13 cellular contexts compared by ENCODE assay signal in the genomic region with DNA sequence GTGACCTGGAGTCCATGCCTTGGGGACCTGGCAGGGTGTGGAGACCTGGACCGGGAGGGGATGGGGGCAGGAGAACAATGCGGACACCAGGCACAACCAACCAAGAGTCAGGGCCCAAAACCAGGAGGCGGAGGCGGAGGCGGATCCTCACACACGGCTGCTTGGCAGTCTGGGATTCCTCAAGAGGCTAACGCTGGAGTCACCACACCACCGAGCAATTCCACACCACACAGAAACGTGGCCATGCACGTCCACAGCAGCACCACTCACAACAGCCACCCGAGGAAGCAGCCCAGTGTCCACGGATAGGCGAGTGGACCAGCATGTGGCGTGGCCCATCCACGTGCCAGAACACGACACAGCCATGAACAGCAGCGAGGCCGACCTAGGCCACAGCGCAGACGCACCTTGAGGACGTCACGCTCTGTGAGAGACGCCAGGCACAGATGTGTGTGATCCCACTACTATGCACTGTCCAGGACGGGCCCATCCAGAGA. TPM values are rescaled to one million over a fixed set of nuclear protein-coding genes. Genes with fewer than 3 reads are reported as not detected.
DNase-seq lines count a peak whose midpoint lies in the region; ATAC-seq, FAIRE-seq and TF ChIP-seq lines count a peak whose summit lies in the region.
"Had no signal": no experiment of that assay in that cellular context is flagged by ENCODE, and none has a peak within 500 bp of the region (broad histone marks: within the 10 kb centered on the region; RNA-seq: fewer than 3 reads in every experiment).

No MANE protein-coding gene starts in this region.

- no peak overlapping the region for H3K56ac ChIP-seq in H1 (replicated peaks; ENCODE audit: insufficient read length, low read depth, low read length)

- FAIRE-seq in H1 (lab: Jason Lieb, UNC), result no peak

- H2AFZ ChIP-seq in H1 (ENCODE audit: low read length), result no peak overlapping the region

- no peak overlapping the region; the same call in 1 of the 2 replicates for H2BK5ac ChIP-seq in H1 (ENCODE audit: low read depth, low read length)

- 92% methylated on average over 24 of the region's 24 CpGs for WGBS in heart right ventricle, 2 donors
- 94% methylated on average over 23 of the region's 24 CpGs; no CpG with 5 or more reads in 1 of the 2 experiments for WGBS in H1 (ENCODE audit: extremely low coverage in 1 of 2, insufficient coverage in 1 of 2, insufficient read length in 1 of 2, insufficient replicate concordance in 2 of 2, low coverage in 1 of 2, low lambda C conversion rate in 2 of 2, missing lambda C conversion rate in 1 of 2), 2 experiments

- TF ChIP-seq POLR2A in H1 (IDR thresholded peaks at IDR 0.05; ENCODE audit: control extremely low read depth in 1 of 2, low read depth in 2 of 2, low read length in 2 of 2), result no peak
- no peak for TF ChIP-seq POLR2A in uterus (IDR thresholded peaks at IDR 0.05)

- H2BK120ac ChIP-seq in H1 (replicated peaks; ENCODE audit: low read depth, low read length), result no peak overlapping the region

- H3K4me1 ChIP-seq in heart right ventricle (peaks cover 29 to 54% (median 46%) of the 10 kb centered on the region in 9 donors), H1 (replicated peaks in 1 of 4; ENCODE audit: control insufficient read depth in 3 of 4, insufficient read depth in 4 of 4, low read length in 3 of 4) (peaks cover 0 to 4% (median 0%) of the 10 kb centered on the region in 4 experiments; a peak in 2 of 7 replicates), neutrophil (ENCODE audit: control insufficient read depth in 1 of 2, insufficient read depth in 1 of 2, low read depth in 1 of 2, low read length in 1 of 2) (peaks cover 38 to 46% of the 10 kb centered on the region in 2 experiments), uterus (peaks cover 0 to 28% of the 10 kb centered on the region in 2 donors)

- TF ChIP-seq CTCF in heart right ventricle (IDR thresholded peaks at IDR 0.05) (no peak), H1 (IDR thresholded peaks at IDR 0.05; ENCODE audit: control extremely low read depth in 1 of 3, insufficient read depth in 1 of 3, low read depth in 1 of 3, low read length in 3 of 3) (no peak), neutrophil (IDR thresholded peaks at IDR 0.05) (no peak), uterus (IDR thresholded peaks at IDR 0.05) (no peak)

- intact Hi-C loops in heart right ventricle (cut with DNase I), result no loop called here
- intact Hi-C loops in cardiac septum (cut with DNase I), result no loop called here
- intact Hi-C loops in uterus (cut with DNase I; ENCODE audit: low total_unique reads), result no loop called here

- no peaks in the 10 kb centered on the region for H3K9me3 ChIP-seq in heart right ventricle
- no peaks in the 10 kb centered on the region for H3K9me3 ChIP-seq in H1 (ENCODE audit: insufficient read depth in 2 of 2, low read depth in 1 of 2, low read length in 1 of 2)
- no peaks in the 10 kb centered on the region for H3K9me3 ChIP-seq in neutrophil
- H3K9me3 ChIP-seq in uterus, result no peaks in the 10 kb centered on the region
- H3K9me3 ChIP-seq: testis had no signal

- H2BK20ac ChIP-seq in H1 (ENCODE audit: low read length), result no peak overlapping the region

- CTCF ChIA-PET in H1 (lab: Charles Lee; ENCODE audit: partially characterized antibody), result interaction anchor here (0.6 to 3.1 kb wide), 7 partner anchors 10 to 68 kb away, joined by 3 to 9 read pairs (median 6); no protein-coding TSS in a partner anchor

- DNase-seq in heart right ventricle, result no peak
- no peak for DNase-seq in cardiac septum (ENCODE audit: low spot score)
- DNase-seq in H1 (ENCODE audit: low read depth in 1 of 2, low spot score in 2 of 2), result no peak
- DNase-seq in uterus, result peak; percentile 44 to 51
- no peak for DNase-seq in NCI-H2196 (lab: John Stamatoyannopoulos, UW; ENCODE audit: unreplicated experiment)
- DNase-seq in mesenteric fat pad (ENCODE audit: low spot score), result no peak
- DNase-seq: activated CD8-positive, alpha-beta T cell treated with anti-CD3 and anti-CD28 coated beads for 36 hours; KG1; NCI-H526; RPMI8226; testis had no signal

- H4K20me1 ChIP-seq in H1 (replicated peaks in 1 of 2; ENCODE audit: control insufficient read depth in 1 of 2, insufficient read depth in 2 of 2, low read length in 2 of 2), result peaks cover 0 to 15% of the 10 kb centered on the region in 2 experiments

- H3K18ac ChIP-seq in H1 (ENCODE audit: extremely low read depth, low read length), result no peak overlapping the region

- no peaks in the 10 kb centered on the region for H3K27me3 ChIP-seq in heart right ventricle
- no peaks in the 10 kb centered on the region for H3K27me3 ChIP-seq in H1 (replicated peaks in 1 of 4; ENCODE audit: control insufficient read depth in 3 of 4, extremely low read depth in 1 of 4, insufficient read depth in 3 of 4, low read length in 3 of 4)
- H3K27me3 ChIP-seq in neutrophil, result no peaks in the 10 kb centered on the region
- H3K27me3 ChIP-seq in uterus, result no peaks in the 10 kb centered on the region
- H3K27me3 ChIP-seq: testis had no signal

- no peak overlapping the region for H3K14ac ChIP-seq in H1 (ENCODE audit: insufficient read length)

- H3K36me3 ChIP-seq in heart right ventricle (peaks cover 0 to 40% (median 0%) of the 10 kb centered on the region in 9 donors), H1 (ENCODE audit: control insufficient read depth in 2 of 4, insufficient read depth in 4 of 4, low read length in 3 of 4) (peaks cover 0 to 12% (median 0%) of the 10 kb centered on the region in 4 experiments; a peak in 1 of 8 replicates), neutrophil (peaks cover 42% of the 10 kb centered on the region), uterus (no peaks in the 10 kb centered on the region)

- no peak overlapping the region for H3K23ac ChIP-seq in H1 (ENCODE audit: insufficient read length)

- peaks cover 0 to 6% of the 10 kb centered on the region in 2 experiments; a peak in 1 of 4 replicates for H3K79me2 ChIP-seq in H1 (ENCODE audit: control insufficient read depth in 1 of 2, insufficient read depth in 2 of 2, low read length in 2 of 2)

- no peak for TF ChIP-seq EP300 in H1 (IDR thresholded peaks at IDR 0.05; ENCODE audit: borderline replicate concordance in 1 of 2, low read depth in 2 of 2, low read length in 2 of 2)

- H2AK5ac ChIP-seq in H1 (ENCODE audit: low read depth, low read length), result no peak overlapping the region

- H2BK12ac ChIP-seq in H1 (ENCODE audit: low read depth, low read length), result no peak overlapping the region

- H3K23me2 ChIP-seq in H1 (ENCODE audit: low read depth, low read length), result no peaks in the 10 kb centered on the region

- H4K8ac ChIP-seq in H1 (ENCODE audit: extremely low read depth, insufficient read depth, low read length), result no peak overlapping the region

- H3K4me3 ChIP-seq in heart right ventricle, result no peak overlapping the region
- H3K4me3 ChIP-seq in H1 (ENCODE audit: extremely low read depth in 1 of 4, insufficient read depth in 2 of 4, low read depth in 3 of 4, low read length in 4 of 4), result no peak overlapping the region
- peak overlapping the region; percentile 80 to 96 for H3K4me3 ChIP-seq in neutrophil (ENCODE audit: low read depth in 1 of 2, low read length in 1 of 2)
- no peak overlapping the region for H3K4me3 ChIP-seq in uterus
- H3K4me3 ChIP-seq: testis had no signal

- POLR2A ChIA-PET in H1 (lab: Charles Lee; ENCODE audit: partially characterized antibody), result interaction anchor here (1.0 to 1.8 kb wide), 4 partner anchors 13 to 160 kb away, joined by 3 to 6 read pairs (median 3); no protein-coding TSS in a partner anchor

- no peak overlapping the region for H3K4me2 ChIP-seq in H1 (ENCODE audit: insufficient read depth in 1 of 2, low read depth in 2 of 2, low read length in 2 of 2)

- H3K9ac ChIP-seq in H1 (replicated peaks in 1 of 4; ENCODE audit: extremely low read depth in 1 of 4, low read depth in 3 of 4, low read length in 3 of 4), result peak overlapping the region in 1 of 4 experiments; percentile 20; a peak in 1 of 7 replicates

- peak overlapping the region; percentile 74 for H4K91ac ChIP-seq in H1 (replicated peaks; ENCODE audit: insufficient read length, low read length)

- no peak for TF ChIP-seq RAD21 in H1 (IDR thresholded peaks at IDR 0.05 in 1 of 2, conservative IDR thresholded peaks at IDR 0.05 in 1 of 2; ENCODE audit: low read depth in 2 of 2, low read length in 2 of 2)

- no peak overlapping the region for H3K4ac ChIP-seq in H1 (replicated peaks; ENCODE audit: insufficient read length, low read depth, low read length)

- no peak for ATAC-seq in heart right ventricle
- no peak for ATAC-seq in HG03108 (IDR thresholded peaks at IDR 0.05; ENCODE audit: unreplicated experiment)
- ATAC-seq: activated CD8-positive, alpha-beta T cell treated with anti-CD3 and anti-CD28 coated beads for 36 hours had no signal

- H3K27ac ChIP-seq in heart right ventricle (peak overlapping the region in 6 of 10 donors; percentile 68 to 93 (median 83)), H1 (ENCODE audit: low read depth, low read length) (0 out of 2 replicates have a peak overlapping the region, but pooled peaks have one; percentile 19), neutrophil (peak overlapping the region; percentile 94), uterus (peak overlapping the region in 1 of 2 donors; percentile 83)

- H3K79me1 ChIP-seq in H1 (ENCODE audit: low read depth, low read length), result peaks cover 7% of the 10 kb centered on the region

- 0 out of 2 replicates have a peak overlapping the region, but pooled peaks have one; percentile 5 for H2BK15ac ChIP-seq in H1 (ENCODE audit: low read length)

- no peak overlapping the region for H4K5ac ChIP-seq in H1 (ENCODE audit: insufficient read length, low read depth, low read length)

RNA-seq across cellular contexts. Expression of a gene that starts 17.7 kb away (rescaled TPM):
- 10 to 100 TPM; 12.6 to 61.3 (median 16.1) TPM for total RNA-seq in heart right ventricle
- 10 to 100 TPM; 12.6 to 18.7 TPM for polyA plus RNA-seq in heart right ventricle
- 37.3 TPM for total RNA-seq in cardiac septum
- total RNA-seq in H1 (2021; fragmentation: NEBNext Ultra II Directional; extraction: Animal tissue kit (Norgen Biotek cat#: 25700)), result 31.4 and 37.4 TPM in 2 replicates
- polyA plus RNA-seq in H1 (2011; rRNA removed), result 12.2 and 21.3 TPM in 2 replicates
- polyA plus RNA-seq in H1 (2011; cell fraction: cytosol; rRNA removed), result 12.8 TPM
- polyA plus RNA-seq in H1 (2011; cell fraction: nucleus; rRNA removed), result 67.3 TPM
- polyA plus RNA-seq in H1 (2012, experiment 1 of 2), result 21.4 to 33.6 TPM (median 24.5 TPM) in 4 replicates
- 13.6 TPM for polyA plus RNA-seq in H1 (2012, experiment 2 of 2)
- polyA plus RNA-seq in H1 (2013, experiment 1 of 2), result 16.0 TPM
- polyA plus RNA-seq in H1 (2013, experiment 2 of 2), result 14.4 TPM
- polyA minus RNA-seq in H1 (2011; rRNA and poly(A)+ RNA removed), result 10.0 and 10.6 TPM in 2 replicates
- polyA minus RNA-seq in H1 (2011; cell fraction: cytosol; rRNA and poly(A)+ RNA removed), result 23.1 TPM
- polyA minus RNA-seq in H1 (2011; cell fraction: nucleus; rRNA and poly(A)+ RNA removed), result 23.4 TPM
- total RNA-seq in uterus, result 100 to 1,000 TPM in 1 of 4 donors, 10 to 100 TPM in 1, 1 to 10 TPM in 2; 4.4 to 107 (median 10.7) TPM
- 139 TPM for total RNA-seq in mesenteric fat pad

RNA-seq across cellular contexts. Expression of a gene that starts 49.2 kb away (rescaled TPM):
- total RNA-seq in heart right ventricle, result 10 to 100 TPM; 43.7 to 71.6 (median 46.6) TPM
- polyA plus RNA-seq in heart right ventricle, result 10 to 100 TPM; 41.1 to 70.4 TPM
- 49.7 TPM for total RNA-seq in cardiac septum
- total RNA-seq in H1 (2021; fragmentation: NEBNext Ultra II Directional; extraction: Animal tissue kit (Norgen Biotek cat#: 25700)), result 70.7 and 75.2 TPM in 2 replicates
- polyA plus RNA-seq in H1 (2011; rRNA removed), result 45.3 and 71.0 TPM in 2 replicates
- polyA plus RNA-seq in H1 (2011; cell fraction: cytosol; rRNA removed), result 71.1 TPM
- polyA plus RNA-seq in H1 (2011; cell fraction: nucleus; rRNA removed), result 143 TPM
- polyA plus RNA-seq in H1 (2012, experiment 1 of 2), result 58.3 to 76.3 TPM (median 64.8 TPM) in 4 replicates
- 55.4 TPM for polyA plus RNA-seq in H1 (2012, experiment 2 of 2)
- 44.0 TPM for polyA plus RNA-seq in H1 (2013, experiment 1 of 2)
- 41.8 TPM for polyA plus RNA-seq in H1 (2013, experiment 2 of 2)
- polyA minus RNA-seq in H1 (2011; rRNA and poly(A)+ RNA removed), result 22.4 and 26.9 TPM in 2 replicates
- polyA minus RNA-seq in H1 (2011; cell fraction: cytosol; rRNA and poly(A)+ RNA removed), result 44.5 TPM
- 46.0 TPM for polyA minus RNA-seq in H1 (2011; cell fraction: nucleus; rRNA and poly(A)+ RNA removed)
- total RNA-seq in uterus, result 10 to 100 TPM; 17.4 to 62.8 (median 43.3) TPM
- total RNA-seq in mesenteric fat pad, result 60.8 TPM

RNA-seq across cellular contexts. Expression of a gene that starts 52.6 kb away (rescaled TPM):
- total RNA-seq in heart right ventricle (100 to 1,000 TPM; 244 to 405 (median 299) TPM), cardiac septum (243 TPM), uterus (100 to 1,000 TPM in 3 of 4 donors, 10 to 100 TPM in 1; 68.2 to 357 (median 163) TPM), mesenteric fat pad (920 TPM)
- polyA plus RNA-seq in heart right ventricle (100 to 1,000 TPM; 461 to 487 TPM), H1 (2011; rRNA removed) (693 and 947 TPM in 2 replicates)
- total RNA-seq in H1 (2021; fragmentation: NEBNext Ultra II Directional; extraction: Animal tissue kit (Norgen Biotek cat#: 25700)), result 342 and 355 TPM in 2 replicates
- polyA plus RNA-seq in H1 (2011; cell fraction: cytosol; rRNA removed), result 779 TPM
- polyA plus RNA-seq in H1 (2011; cell fraction: nucleus; rRNA removed), result 730 TPM
- 475 to 711 TPM (median 640 TPM) in 4 replicates for polyA plus RNA-seq in H1 (2012, experiment 1 of 2)
- polyA plus RNA-seq in H1 (2012, experiment 2 of 2), result 958 TPM
- 575 TPM for polyA plus RNA-seq in H1 (2013, experiment 1 of 2)
- polyA plus RNA-seq in H1 (2013, experiment 2 of 2), result 562 TPM
- polyA minus RNA-seq in H1 (2011; rRNA and poly(A)+ RNA removed), result 186 and 191 TPM in 2 replicates
- polyA minus RNA-seq in H1 (2011; cell fraction: cytosol; rRNA and poly(A)+ RNA removed), result 297 TPM
- polyA minus RNA-seq in H1 (2011; cell fraction: nucleus; rRNA and poly(A)+ RNA removed), result 155 TPM

Comparison
In these comparisons a context has a peak if more than half of its experiments do, and no peak if none do; other contexts are left out.
1. DNase-seq: peak in uterus (2 of 2); none in heart right ventricle (0 of 2), cardiac septum (single experiment), H1 (0 of 2), NCI-H2196 (single experiment) and mesenteric fat pad (single experiment).
2. H3K4me3 ChIP-seq: peak in neutrophil (2 of 2); none in heart right ventricle (0 of 10), H1 (0 of 4) and uterus (0 of 2).